8 cellular contexts compared by ENCODE assay signal in genomic region chr9:94867281-94867841, GRCh38.
DNase-seq lines count a peak whose midpoint lies in the region; ATAC-seq and TF ChIP-seq lines count a peak whose summit lies in the region.

No MANE protein-coding gene starts in this region.

- TF ChIP-seq CTCF in HFFc6 (IDR thresholded peaks at IDR 0.05), result no peak
- TF ChIP-seq CTCF in stomach (IDR thresholded peaks at IDR 0.05), result no peak

- peak overlapping the region; percentile 98 for H3K27ac Mint-ChIP-seq in HFFc6

- H3K27me3 ChIP-seq in stomach, result no peaks in the 10 kb centered on the region

- no peaks in the 10 kb centered on the region for H3K9me3 Mint-ChIP-seq in HFFc6

- peaks cover 95% of the 10 kb centered on the region for H3K4me1 Mint-ChIP-seq in HFFc6 (ENCODE audit: low read depth)

- WGBS in stomach, 5 donors, result 13 to 23% (median 16%) methylated on average over 8 of the region's 8 CpGs

- DNase-seq in HFFc6 (peak; percentile 78), amniotic stem cell (lab: John Stamatoyannopoulos, UW) (peak; percentile 48), hepatic stellate cell (ENCODE audit: low spot score) (peak; percentile 49), stomach (peak; percentile 83), KG1 (lab: John Stamatoyannopoulos, UW) (no peak)
- no peak for DNase-seq in stimulated activated CD4-positive, alpha-beta T cell treated with anti-CD3 and anti-CD28 coated beads, Interleukin-4, amount 100 ng/mL, for 1 hour

- H3K36me3 ChIP-seq in stomach, result no peaks in the 10 kb centered on the region

- ATAC-seq in HG03280 (IDR thresholded peaks at IDR 0.05; ENCODE audit: unreplicated experiment), result no peak
- no peak for ATAC-seq in HG02610 (IDR thresholded peaks at IDR 0.05; ENCODE audit: unreplicated experiment)

- peaks cover 12 to 83% (median 50%) of the 10 kb centered on the region in 4 donors for H3K4me1 ChIP-seq in stomach

- H3K27me3 Mint-ChIP-seq in HFFc6 (ENCODE audit: insufficient read depth), result no peaks in the 10 kb centered on the region; the same call in 1 of the 2 replicates

- H3K27ac ChIP-seq in stomach, result peak overlapping the region; percentile 86 to 91 (median 88)

- peaks cover 12% of the 10 kb centered on the region for H3K36me3 Mint-ChIP-seq in HFFc6 (ENCODE audit: low read depth)

- no peak for TF ChIP-seq POLR2A in stomach (IDR thresholded peaks at IDR 0.05)

- H3K4me3 ChIP-seq in stomach, result no peak overlapping the region

- peak overlapping the region; percentile 83 for H3K4me3 Mint-ChIP-seq in HFFc6

- no peak for TF ChIP-seq EP300 in stomach (IDR thresholded peaks at IDR 0.05)

- H3K9me3 ChIP-seq in stomach, result no peaks in the 10 kb centered on the region

- intact Hi-C loops in stomach (cut with DNase I; ENCODE audit: low total_unique reads), result no loop called here

Comparison
In these comparisons a context has a peak if more than half of its experiments do, and no peak if none do; other contexts are left out.
1. DNase-seq: peak in HFFc6 (single experiment), amniotic stem cell (single experiment), hepatic stellate cell (single experiment) and stomach (single experiment); none in stimulated activated CD4-positive, alpha-beta T cell treated with anti-CD3 and anti-CD28 coated beads, Interleukin-4, amount 100 ng/mL, for 1 hour (single experiment) and KG1 (single experiment).